Comparison of ENCODE assay signal across 9 cellular contexts in the genomic region with DNA sequence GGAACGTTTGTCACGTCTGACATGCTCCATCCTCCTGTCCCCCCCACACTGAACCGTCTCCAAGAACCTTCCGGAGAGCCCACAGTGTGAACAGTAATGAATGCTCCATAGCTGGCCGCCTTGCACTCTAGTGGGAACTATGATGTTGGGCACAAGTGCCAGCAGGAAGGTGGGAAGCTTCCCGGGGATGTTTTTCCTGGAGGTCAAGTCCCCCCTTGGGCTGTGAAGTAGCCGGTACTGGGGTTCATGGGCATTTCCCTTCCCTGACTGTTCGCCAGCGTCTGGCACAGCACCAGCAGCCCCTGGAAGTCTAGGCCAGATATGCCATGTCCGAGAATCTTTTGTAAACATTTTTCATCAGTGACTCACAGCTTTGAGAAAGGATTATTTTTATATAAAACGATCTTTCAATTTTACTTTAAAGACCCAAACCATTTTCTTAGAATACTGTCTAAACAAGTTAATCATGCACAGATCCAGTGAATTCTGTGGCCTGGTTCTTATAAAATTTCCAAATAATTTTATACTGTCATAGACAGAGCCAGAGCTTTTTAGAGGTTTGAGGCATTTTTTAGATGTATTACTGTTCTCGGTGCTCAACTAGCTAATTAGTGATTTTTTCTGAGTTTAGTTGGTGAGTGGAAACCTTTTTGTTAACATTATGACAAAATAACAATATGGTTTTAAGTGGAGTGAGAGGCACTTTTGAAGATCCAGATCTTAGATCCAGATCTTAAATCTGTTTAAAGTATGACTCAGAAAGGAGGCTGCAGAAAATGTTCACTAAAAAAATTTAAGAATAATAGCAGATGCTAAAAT. TPM values are rescaled to one million over a fixed set of nuclear protein-coding genes. Genes with fewer than 3 reads are reported as not detected.
A peak's percentile ranks its signal among the peaks of the same experiment; 100 is the strongest.
DNase-seq lines count a peak whose midpoint lies in the region; ATAC-seq and TF ChIP-seq lines count a peak whose summit lies in the region.
"Had no signal": no experiment of that assay in that cellular context is flagged by ENCODE, and none has a peak within 500 bp of the region (broad histone marks: within the 10 kb centered on the region; RNA-seq: fewer than 3 reads in every experiment).

No MANE protein-coding gene starts in this region.

- H3K9ac ChIP-seq in HUES48 (ENCODE audit: low read depth, low read length), result peak overlapping the region; percentile 9; the same call in 1 of the 2 replicates

- no peak for ATAC-seq in GM21360 (IDR thresholded peaks at IDR 0.05; ENCODE audit: unreplicated experiment)
- no peak for ATAC-seq in HG03108 (IDR thresholded peaks at IDR 0.05; ENCODE audit: unreplicated experiment)
- ATAC-seq in GM21723 (IDR thresholded peaks at IDR 0.05; ENCODE audit: unreplicated experiment), result no peak

- in situ Hi-C loops in GM13977 (cut with MboI; ENCODE audit: low pct_unique_long_range_greater_than_20kb, low sequenced_read_pairs, unreplicated experiment), result no loop called here

- H3K4me1 ChIP-seq in HUES48 (ENCODE audit: control insufficient read depth, insufficient read depth, low read length), result peaks cover 43% of the 10 kb centered on the region

- DNase-seq in caudate nucleus (lab: John Stamatoyannopoulos, UW) (peak in 18 of 61 donors; percentile 18 to 64 (median 36)), GM13977 (ENCODE audit: low spot score) (no peak)
- DNase-seq: NCI-H2171 treated with DMSO at 0.1 percent for 48 hours had no signal

- H3K27ac ChIP-seq in HUES48 (ENCODE audit: low read depth, low read length), result peak overlapping the region; percentile 93
- peak overlapping the region; percentile 89 for H3K27ac ChIP-seq in caudate nucleus (ENCODE audit: low read depth, low read length)
- H3K27ac ChIP-seq in layer of hippocampus (ENCODE audit: low read depth, low read length), result peak overlapping the region; percentile 87
- peak overlapping the region; percentile 67 for H3K27ac ChIP-seq in temporal lobe (ENCODE audit: low read depth, low read length)

- H3K9me3 ChIP-seq in HUES48 (ENCODE audit: control insufficient read depth, insufficient read depth, low read length), result no peaks in the 10 kb centered on the region

- TF ChIP-seq CTCF in GM13977 (IDR thresholded peaks at IDR 0.05; ENCODE audit: extremely low read depth, insufficient read depth, missing control alignments), result no peak

- H3K27me3 ChIP-seq in HUES48 (ENCODE audit: control insufficient read depth, insufficient read depth, low read length), result no peaks in the 10 kb centered on the region
- no peaks in the 10 kb centered on the region for H3K27me3 ChIP-seq in layer of hippocampus (ENCODE audit: control insufficient read depth, insufficient read depth, low read length)

- H3K36me3 ChIP-seq in HUES48 (ENCODE audit: control insufficient read depth, insufficient read depth, low read length), result no peaks in the 10 kb centered on the region; the same call in 1 of the 2 replicates

- no peak overlapping the region for H3K4me3 ChIP-seq in HUES48 (ENCODE audit: low read depth, low read length)

RNA-seq across cellular contexts. Expression of gene ABL1, which starts 11.6 kb away (rescaled TPM):
- 30.5 TPM for total RNA-seq in temporal lobe

RNA-seq across cellular contexts. Expression of gene QRFP, which starts 49.9 kb away (rescaled TPM):
- total RNA-seq in temporal lobe, result not detected
